ENCODE assay signal across 9 cellular contexts in the genomic region with DNA sequence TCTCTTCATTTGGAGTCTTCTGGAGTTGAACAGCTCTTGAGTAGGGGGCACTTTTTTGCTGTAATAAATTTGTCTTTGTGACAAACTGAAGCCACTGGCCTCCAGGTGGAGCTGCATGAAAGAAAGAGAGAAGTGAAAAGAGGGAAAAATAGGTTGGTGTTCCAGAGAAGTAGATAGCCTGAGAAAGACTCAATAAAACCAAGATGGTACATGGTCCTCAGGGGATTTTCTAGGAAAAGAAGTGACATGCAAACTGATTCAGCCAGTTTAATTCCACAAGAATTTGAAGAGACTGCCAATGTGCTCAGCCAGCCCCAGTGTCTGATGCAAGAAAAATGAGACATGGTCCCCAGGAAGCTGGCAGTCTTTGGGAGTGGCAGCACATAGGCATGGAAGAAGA.
DNase-seq lines count a peak whose midpoint lies in the region; ATAC-seq and TF ChIP-seq lines count a peak whose summit lies in the region.
"Had no signal": no experiment of that assay in that cellular context is flagged by ENCODE, and none has a peak within 500 bp of the region (broad histone marks: within the 10 kb centered on the region; RNA-seq: fewer than 3 reads in every experiment).

No MANE protein-coding gene starts in this region.

- ATAC-seq in left lung (peak; percentile 75), HG02678 (IDR thresholded peaks at IDR 0.05; ENCODE audit: unreplicated experiment) (no peak)
- ATAC-seq: CD8-positive, alpha-beta T cell had no signal

- TF ChIP-seq POLR2A in NB4 (IDR thresholded peaks at IDR 0.05; ENCODE audit: extremely low read depth, insufficient read length) = no peak

- TF ChIP-seq CTCF in NB4 (IDR thresholded peaks at IDR 0.05; ENCODE audit: low read depth, low read length) (peak; percentile 29), left lung (IDR thresholded peaks at IDR 0.05) (peak; percentile 15 to 39), GM20000 (IDR thresholded peaks at IDR 0.05; ENCODE audit: extremely low read depth, missing control alignments) (no peak)

- H3K4me3 ChIP-seq in NB4 (ENCODE audit: low read depth, low read length) = no peak overlapping the region
- no peak overlapping the region for H3K4me3 ChIP-seq in left lung

- H3K4me1 ChIP-seq in left lung = no peaks in the 10 kb centered on the region

- no peak overlapping the region for H3K27ac ChIP-seq in left lung

- DNase-seq in NCI-H2107 treated with DMSO at 0.1 percent for 48 hours (lab: John Stamatoyannopoulos, UW; ENCODE audit: unreplicated experiment) (peak; percentile 12), NCI-H2107 (lab: John Stamatoyannopoulos, UW) (no peak), NB4 (ENCODE audit: low read depth) (peak; percentile 39), T47D (ENCODE audit: low read depth in 1 of 2, low spot score in 1 of 2) (peak; percentile 30 to 71), left lung (peak in 1 of 2 donors; percentile 40), GM20000 (ENCODE audit: low spot score) (no peak)
- no peak for DNase-seq in stimulated activated naive CD4-positive, alpha-beta T cell treated with Interleukin-2 at 50 U/mL for 16 hours (lab: John Stamatoyannopoulos, UW)

- H3K36me3 ChIP-seq in left lung = no peaks in the 10 kb centered on the region

- in situ Hi-C loops in T47D (cut with HindIII; ENCODE audit: low pct_unique_long_range_greater_than_20kb, low sequenced_read_pairs) = no loop called here

- H3K27me3 ChIP-seq in left lung = no peaks in the 10 kb centered on the region

- H3K9me3 ChIP-seq in left lung = peaks cover 0 to 6% of the 10 kb centered on the region in 2 donors

- intact Hi-C loops in left lung (cut with DNase I) = no loop called here

Comparison
In these comparisons a context has a peak if more than half of its experiments do, and no peak if none do; other contexts are left out.
1. DNase-seq: peak in NCI-H2107 treated with DMSO at 0.1 percent for 48 hours (single experiment), NB4 (single experiment) and T47D (2 of 2); none in NCI-H2107 (single experiment), stimulated activated naive CD4-positive, alpha-beta T cell treated with Interleukin-2 at 50 U/mL for 16 hours (single experiment) and GM20000 (single experiment).